Comparison of ENCODE assay signal across 7 cellular contexts in the genomic region with DNA sequence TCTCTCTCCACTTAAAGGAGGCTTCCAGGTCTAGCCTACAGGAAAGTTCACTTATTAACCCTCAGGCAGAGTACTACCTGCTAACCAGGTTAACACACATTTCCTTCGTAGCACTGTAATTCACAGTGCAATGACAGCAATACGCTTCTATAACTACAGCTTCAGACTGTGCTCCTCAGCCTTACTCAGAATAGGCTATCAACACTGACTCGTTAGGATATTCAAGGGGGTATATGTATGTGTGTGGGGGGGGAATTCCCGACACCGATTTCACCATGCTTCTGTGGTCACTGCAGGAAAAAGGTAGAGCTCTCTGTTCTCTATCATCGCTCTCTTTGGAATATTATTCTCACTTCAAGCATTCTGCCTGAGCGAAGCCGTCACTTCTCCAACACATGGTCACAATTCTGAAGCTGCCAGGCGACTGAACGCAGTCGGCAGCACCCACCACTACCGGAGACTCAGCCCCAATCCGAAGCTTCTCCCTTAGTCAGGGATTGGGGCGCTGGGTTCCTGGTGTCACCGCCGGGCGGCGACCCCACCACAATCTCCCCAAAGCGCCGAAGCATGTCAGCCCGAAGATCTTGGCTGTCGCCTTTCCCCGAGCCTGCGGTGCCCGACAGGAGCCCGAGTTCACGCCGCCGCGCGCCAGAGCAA. TPM values are rescaled to one million over a fixed set of nuclear protein-coding genes. Genes with fewer than 3 reads are reported as not detected.
DNase-seq lines count a peak whose midpoint lies in the region; ATAC-seq and TF ChIP-seq lines count a peak whose summit lies in the region.

No MANE protein-coding gene starts in this region.

- peak overlapping the region; percentile 96 for H3K4me3 ChIP-seq in fibroblast of villous mesenchyme (ENCODE audit: low read depth, low read length)
- H3K4me3 ChIP-seq in retinal pigment epithelial cell (ENCODE audit: low read length), result peak overlapping the region; percentile 62

- peak; percentile 46 to 51 for DNase-seq in activated CD4-positive, alpha-beta T cell treated with anti-CD3 and anti-CD28 coated beads, Interleukin-2, amount 50 U/mL, for 4 hours
- no peak for DNase-seq in fibroblast of villous mesenchyme (ENCODE audit: low read depth)
- DNase-seq in retinal pigment epithelial cell (ENCODE audit: low read depth), result no peak
- no peak for DNase-seq in NCI-H1048 (lab: John Stamatoyannopoulos, UW)
- no peak for DNase-seq in NCI-H2171 treated with DMSO at 0.1 percent for 48 hours (lab: John Stamatoyannopoulos, UW)

- ATAC-seq in GM19372 (IDR thresholded peaks at IDR 0.05; ENCODE audit: low read depth, unreplicated experiment), result peak; percentile 18
- ATAC-seq in HG03196 (IDR thresholded peaks at IDR 0.05; ENCODE audit: unreplicated experiment), result peak; percentile 25

- TF ChIP-seq CTCF in fibroblast of villous mesenchyme (IDR thresholded peaks at IDR 0.05; ENCODE audit: insufficient read depth, low read depth, low read length) (no peak), retinal pigment epithelial cell (conservative IDR thresholded peaks at IDR 0.05; ENCODE audit: low read depth, low read length) (peak; percentile 13)

RNA-seq across cellular contexts. Expression of a gene that starts 0.6 kb away (rescaled TPM):
- 13.2 and 14.2 TPM in 2 replicates for total RNA-seq in fibroblast of villous mesenchyme

RNA-seq across cellular contexts. Expression of a gene that starts 0.9 kb away (rescaled TPM):
- 57.0 and 70.8 TPM in 2 replicates for total RNA-seq in fibroblast of villous mesenchyme

RNA-seq across cellular contexts. Expression of a gene that starts 10.2 kb away (rescaled TPM):
- 6.0 and 6.4 TPM in 2 replicates for total RNA-seq in fibroblast of villous mesenchyme

RNA-seq across cellular contexts. Expression of a gene that starts 28.4 kb away (rescaled TPM):
- total RNA-seq in fibroblast of villous mesenchyme, result 5.5 and 7.8 TPM in 2 replicates

RNA-seq across cellular contexts. Expression of a gene that starts 55.3 kb away (rescaled TPM):
- 31.1 and 31.6 TPM in 2 replicates for total RNA-seq in fibroblast of villous mesenchyme

Comparison
In these comparisons a context has a peak if more than half of its experiments do, and no peak if none do; other contexts are left out.
1. DNase-seq: peak in activated CD4-positive, alpha-beta T cell treated with anti-CD3 and anti-CD28 coated beads, Interleukin-2, amount 50 U/mL, for 4 hours (2 of 2); none in fibroblast of villous mesenchyme (single experiment), retinal pigment epithelial cell (single experiment), NCI-H1048 (single experiment) and NCI-H2171 treated with DMSO at 0.1 percent for 48 hours (single experiment).